ENCODE assay signal across 1 cellular context in genomic region chr3:47267490-47267824, GRCh38.
TF ChIP-seq lines count a peak whose summit lies in the region.

No MANE protein-coding gene starts in this region.

TF ChIP-seq in HepG2, 621 proteins besides CTCF, POLR2A, EP300 and RAD21:
- no peak for TF ChIP-seq ADNP (CRISPR knock-in tag; IDR thresholded peaks at IDR 0.05)
- TF ChIP-seq MAFK (conservative IDR thresholded peaks at IDR 0.05 in 1 of 2, IDR thresholded peaks at IDR 0.05 in 1 of 2; ENCODE audit: low read length in 2 of 2): peak; percentile 90 to 96
- TF ChIP-seq MAFF (IDR thresholded peaks at IDR 0.05; ENCODE audit: low read depth, low read length): peak; percentile 90
